In the genomic region with DNA sequence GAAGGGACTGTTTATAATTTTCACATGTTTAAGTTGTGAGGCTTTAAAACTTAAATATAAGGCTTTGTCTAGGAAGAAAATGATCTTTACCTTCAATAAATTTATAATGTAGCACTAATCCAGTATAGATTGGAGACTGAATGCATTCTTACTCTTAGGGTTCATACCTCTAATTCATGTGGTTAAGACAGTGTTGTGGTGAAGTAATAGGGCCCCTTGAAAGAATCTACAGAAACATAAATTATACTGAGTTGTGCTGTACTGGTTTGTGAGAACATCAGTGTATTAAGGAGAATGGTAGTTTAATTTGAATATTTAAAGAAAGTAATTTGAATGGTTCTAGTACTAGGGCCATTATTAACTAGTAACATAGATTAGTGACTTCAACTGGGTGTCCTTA, we compare ENCODE assay signal across 17 cellular contexts. TPM values are rescaled to one million over a fixed set of nuclear protein-coding genes. Genes with fewer than 3 reads are reported as not detected.
DNase-seq lines count a peak whose midpoint lies in the region; ATAC-seq and TF ChIP-seq lines count a peak whose summit lies in the region.
"Had no signal": no experiment of that assay in that cellular context is flagged by ENCODE, and none has a peak within 500 bp of the region (broad histone marks: within the 10 kb centered on the region; RNA-seq: fewer than 3 reads in every experiment).

No MANE protein-coding gene starts in this region.

- ATAC-seq in GM18873 (IDR thresholded peaks at IDR 0.05; ENCODE audit: low FRiP score, unreplicated experiment): no peak

- peaks cover 78% of the 10 kb centered on the region for H3K36me3 ChIP-seq in PC-9 (ENCODE audit: low read depth)
- peaks cover 91% of the 10 kb centered on the region for H3K36me3 ChIP-seq in neutrophil

- no peak overlapping the region for H3K4me3 Mint-ChIP-seq in activated CD4-positive, alpha-beta memory T cell treated with anti-CD3 and anti-CD28 coated beads for 36 hours
- no peak overlapping the region for H3K4me3 Mint-ChIP-seq in activated CD4-positive, alpha-beta memory T cell treated with anti-CD3 and anti-CD28 coated beads, Interleukin-2, amount 10 ng/mL, durations not matched to agents 7 days and 5 days
- H3K4me3 Mint-ChIP-seq in chondrocyte (ENCODE audit: unreplicated experiment): no peak overlapping the region
- H3K4me3 Mint-ChIP-seq: neural crest cell had no signal

- H3K9me3 Mint-ChIP-seq in activated CD4-positive, alpha-beta memory T cell treated with anti-CD3 and anti-CD28 coated beads for 36 hours: no peaks in the 10 kb centered on the region
- no peaks in the 10 kb centered on the region for H3K9me3 Mint-ChIP-seq in activated CD4-positive, alpha-beta memory T cell treated with anti-CD3 and anti-CD28 coated beads, Interleukin-2, amount 10 ng/mL, durations not matched to agents 7 days and 5 days
- H3K9me3 Mint-ChIP-seq in chondrocyte (ENCODE audit: low read depth): no peaks in the 10 kb centered on the region
- H3K9me3 Mint-ChIP-seq: neural crest cell had no signal

- peaks cover 95% of the 10 kb centered on the region for H3K4me1 Mint-ChIP-seq in activated CD4-positive, alpha-beta memory T cell treated with anti-CD3 and anti-CD28 coated beads for 36 hours (ENCODE audit: low read depth)
- peaks cover 86% of the 10 kb centered on the region for H3K4me1 Mint-ChIP-seq in activated CD4-positive, alpha-beta memory T cell treated with anti-CD3 and anti-CD28 coated beads, Interleukin-2, amount 10 ng/mL, durations not matched to agents 7 days and 5 days
- peaks cover 86% of the 10 kb centered on the region for H3K4me1 Mint-ChIP-seq in chondrocyte (ENCODE audit: low read depth)

- H3K79me2 ChIP-seq in PC-9 (ENCODE audit: low read depth): peaks cover 99% of the 10 kb centered on the region

- POLR2A ChIA-PET in activated CD4-positive, alpha-beta memory T cell treated with anti-CD3 and anti-CD28 coated beads for 36 hours (lab: Charles Lee): no interaction called here
- POLR2A ChIA-PET in activated CD4-positive, alpha-beta memory T cell treated with anti-CD3 and anti-CD28 coated beads, Interleukin-2, amount 10 ng/mL, durations not matched to agents 7 days and 5 days (lab: Charles Lee): no interaction called here
- POLR2A ChIA-PET in PC-9 (lab: Charles Lee; ENCODE audit: unreplicated experiment): no interaction called here

- H3K27ac Mint-ChIP-seq in activated CD4-positive, alpha-beta memory T cell treated with anti-CD3 and anti-CD28 coated beads for 36 hours: peak overlapping the region; percentile 56
- H3K27ac Mint-ChIP-seq in activated CD4-positive, alpha-beta memory T cell treated with anti-CD3 and anti-CD28 coated beads, Interleukin-2, amount 10 ng/mL, durations not matched to agents 7 days and 5 days: no peak overlapping the region
- peak overlapping the region; percentile 23 for H3K27ac Mint-ChIP-seq in chondrocyte (ENCODE audit: unreplicated experiment)

- no peak overlapping the region for H2AFZ ChIP-seq in PC-9

- no TSS peak for BruUV-seq in PC-9 (replicated peaks; lab: Mats Ljungman, UMichigan)

- peaks cover 96% of the 10 kb centered on the region for H4K20me1 ChIP-seq in PC-9 (ENCODE audit: insufficient read depth)

- CTCF ChIA-PET in activated CD4-positive, alpha-beta memory T cell treated with anti-CD3 and anti-CD28 coated beads for 36 hours (lab: Charles Lee): no interaction called here
- CTCF ChIA-PET in activated CD4-positive, alpha-beta memory T cell treated with anti-CD3 and anti-CD28 coated beads, Interleukin-2, amount 10 ng/mL, durations not matched to agents 7 days and 5 days (lab: Charles Lee): no interaction called here
- CTCF ChIA-PET in PC-9 (lab: Charles Lee): interaction anchor here (0.5 kb wide), 1 partner anchor 15 kb away, joined by 3 read pairs; no protein-coding TSS in a partner anchor

- peaks cover 47% of the 10 kb centered on the region for H3F3A ChIP-seq in PC-9 (ENCODE audit: insufficient read depth, low read depth)

- H3K4me1 ChIP-seq in PC-9 (replicated peaks; ENCODE audit: insufficient read depth) (peaks cover 45% of the 10 kb centered on the region), neutrophil (ENCODE audit: control insufficient read depth in 1 of 2, insufficient read depth in 1 of 2, low read depth in 1 of 2, low read length in 1 of 2) (peaks cover 66 to 77% of the 10 kb centered on the region in 2 experiments)

- no peaks in the 10 kb centered on the region for H3K27me3 Mint-ChIP-seq in activated CD4-positive, alpha-beta memory T cell treated with anti-CD3 and anti-CD28 coated beads for 36 hours
- H3K27me3 Mint-ChIP-seq in activated CD4-positive, alpha-beta memory T cell treated with anti-CD3 and anti-CD28 coated beads, Interleukin-2, amount 10 ng/mL, durations not matched to agents 7 days and 5 days: no peaks in the 10 kb centered on the region
- no peaks in the 10 kb centered on the region for H3K27me3 Mint-ChIP-seq in chondrocyte (ENCODE audit: low read depth)

- H3K27me3 ChIP-seq in PC-9 (ENCODE audit: insufficient read depth, low read depth) (no peaks in the 10 kb centered on the region), neutrophil (no peaks in the 10 kb centered on the region)
- H3K27me3 ChIP-seq: SJSA1, upper lobe of left lung had no signal

- no peak overlapping the region for H3K4me2 ChIP-seq in PC-9

- no peak for DNase-seq in activated CD4-positive, alpha-beta memory T cell treated with anti-CD3 and anti-CD28 coated beads for 36 hours
- DNase-seq in activated CD4-positive, alpha-beta memory T cell treated with anti-CD3 and anti-CD28 coated beads, Interleukin-2, amount 10 ng/mL, durations not matched to agents 7 days and 5 days: no peak
- no peak for DNase-seq in PC-9
- DNase-seq in chondrocyte (ENCODE audit: low spot score): no peak
- no peak for DNase-seq in stimulated activated CD4-positive, alpha-beta T cell treated with anti-CD3 and anti-CD28 coated beads, Interleukin-4, amount 100 ng/mL, for 24 hours
- DNase-seq in NCI-H526 treated with DMSO at 0.1 percent for 48 hours (lab: John Stamatoyannopoulos, UW): no peak
- DNase-seq: activated CD4-positive, alpha-beta T cell treated with anti-CD3 and anti-CD28 coated beads, Interleukin-2, amount 50 U/mL, for 1 hour; glutamatergic neuron; NCI-H1417; NCI-H69; stimulated activated naive CD4-positive, alpha-beta T cell treated with Interleukin-2 at 50 U/mL for 16 hours; upper lobe of left lung had no signal

- intact Hi-C loops in activated CD4-positive, alpha-beta memory T cell treated with anti-CD3 and anti-CD28 coated beads for 36 hours (cut with micrococcal nuclease): no loop called here
- intact Hi-C loops in PC-9 (cut with micrococcal nuclease; ENCODE audit: unreplicated experiment): no loop called here

- H3K27ac ChIP-seq in PC-9: 0 out of 2 replicates have a peak overlapping the region, but pooled peaks have one; percentile 5
- peak overlapping the region; percentile 41 for H3K27ac ChIP-seq in neutrophil
- H3K27ac ChIP-seq: SJSA1, upper lobe of left lung had no signal

- no peak for TF ChIP-seq CTCF in PC-9 (conservative IDR thresholded peaks at IDR 0.05)
- no peak for TF ChIP-seq CTCF in chondrocyte (IDR thresholded peaks at IDR 0.05)
- no peak for TF ChIP-seq CTCF in neutrophil (IDR thresholded peaks at IDR 0.05)

- H3K36me3 Mint-ChIP-seq in activated CD4-positive, alpha-beta memory T cell treated with anti-CD3 and anti-CD28 coated beads for 36 hours: peaks cover 84% of the 10 kb centered on the region
- peaks cover 89% of the 10 kb centered on the region for H3K36me3 Mint-ChIP-seq in activated CD4-positive, alpha-beta memory T cell treated with anti-CD3 and anti-CD28 coated beads, Interleukin-2, amount 10 ng/mL, durations not matched to agents 7 days and 5 days (ENCODE audit: low read depth)
- peaks cover 36% of the 10 kb centered on the region for H3K36me3 Mint-ChIP-seq in chondrocyte (ENCODE audit: low read depth)

- no peaks in the 10 kb centered on the region for H3K9me2 ChIP-seq in PC-9 (ENCODE audit: insufficient read depth)

- no peak overlapping the region for H3K4me3 ChIP-seq in PC-9
- H3K4me3 ChIP-seq in neutrophil (ENCODE audit: low read depth in 1 of 2, low read length in 1 of 2): no peak overlapping the region
- H3K4me3 ChIP-seq: lung, SJSA1, upper lobe of left lung had no signal

- H3K9me3 ChIP-seq in PC-9 (ENCODE audit: insufficient read depth, low read depth) (no peaks in the 10 kb centered on the region), neutrophil (no peaks in the 10 kb centered on the region)
- H3K9me3 ChIP-seq: SJSA1, upper lobe of left lung had no signal

RNA-seq across cellular contexts. Expression of gene HAPSTR1, which starts 13.7 kb away (rescaled TPM):
- total RNA-seq in activated CD4-positive, alpha-beta memory T cell treated with anti-CD3 and anti-CD28 coated beads for 36 hours: 10 to 100 TPM; 47.1 to 49.1 TPM
- total RNA-seq in activated CD4-positive, alpha-beta memory T cell treated with anti-CD3 and anti-CD28 coated beads, Interleukin-2, amount 10 ng/mL, durations not matched to agents 7 days and 5 days: 10 to 100 TPM; 65.1 to 65.3 TPM
- 61.1 and 82.8 TPM in 2 replicates for total RNA-seq in PC-9 (2021)
- 82.5 to 84.3 TPM (median 83.0 TPM) in 3 replicates for total RNA-seq in chondrocyte
